8 cellular contexts compared by ENCODE assay signal in genomic region chr12:6965026-6965661, GRCh38. TPM values are rescaled to one million over a fixed set of nuclear protein-coding genes. Genes with fewer than 3 reads are reported as not detected.
DNase-seq lines count a peak whose midpoint lies in the region; ATAC-seq and TF ChIP-seq lines count a peak whose summit lies in the region.

No MANE protein-coding gene starts in this region.

- intact Hi-C loops in lower leg skin (cut with DNase I; ENCODE audit: low total_unique reads) = loop anchor here (10.0 kb wide), 1 partner anchor 90 kb away; the partner anchor contains the start of gene SPSB2

- peak; percentile 37 for ATAC-seq in HG03139 (IDR thresholded peaks at IDR 0.05; ENCODE audit: unreplicated experiment)

- TF ChIP-seq POLR2A in lower leg skin (IDR thresholded peaks at IDR 0.05) = no peak

- DNase-seq in GF-D8 (lab: John Stamatoyannopoulos, UW) (peak; percentile 60), NCI-H460 (ENCODE audit: extremely low read depth, low read depth) (peak; percentile 81), dedifferentiated amniotic fluid mesenchymal stem cell (ENCODE audit: extremely low spot score) (peak; percentile 72), lower leg skin (ENCODE audit: low spot score in 2 of 2) (peak; percentile 85 to 97), OCI-M2 (lab: John Stamatoyannopoulos, UW; ENCODE audit: unreplicated experiment) (no peak)
- DNase-seq in activated CD4-positive, alpha-beta T cell treated with anti-CD3 and anti-CD28 coated beads for 48 hours = peak; percentile 92
- peak; percentile 83 to 91 for DNase-seq in stimulated activated CD4-positive, alpha-beta T cell treated with anti-CD3 and anti-CD28 coated beads, Interleukin-4, amount 100 ng/mL, for 48 hours (ENCODE audit: low read depth in 2 of 2)

- no peak overlapping the region for H3K4me3 ChIP-seq in lower leg skin (ENCODE audit: low read depth, poor library complexity, severe bottlenecking)

- WGBS in lower leg skin, 2 donors = 14 to 22% methylated on average over 10 to 12 of the region's 12 CpGs

- TF ChIP-seq CTCF in lower leg skin (IDR thresholded peaks at IDR 0.05) = peak in 1 of 3 donors; percentile 94

RNA-seq across cellular contexts. Expression of gene PHB2, which starts 5.3 kb away (rescaled TPM):
- total RNA-seq in NCI-H460 (2014; rRNA removed; shearing (Covaris generic)) = 277 and 299 TPM in 2 replicates
- 511 and 519 TPM in 2 replicates for polyA plus RNA-seq in NCI-H460 (2014; cell fraction: nucleus; rRNA removed)
- total RNA-seq in lower leg skin = 100 to 1,000 TPM; 176 to 256 (median 221) TPM

RNA-seq across cellular contexts. Expression of gene EMG1, which starts 5.6 kb away (rescaled TPM):
- 47.5 and 52.5 TPM in 2 replicates for total RNA-seq in NCI-H460 (2014; rRNA removed; shearing (Covaris generic))
- polyA plus RNA-seq in NCI-H460 (2014; cell fraction: nucleus; rRNA removed) = 42.9 and 45.7 TPM in 2 replicates
- total RNA-seq in lower leg skin = 10 to 100 TPM; 31.7 to 43.1 (median 34.7) TPM

RNA-seq across cellular contexts. Expression of gene PTPN6, which starts 14.0 kb away (rescaled TPM):
- total RNA-seq in NCI-H460 (2014; rRNA removed; shearing (Covaris generic)) = 3.4 and 5.4 TPM in 2 replicates
- 13.1 and 13.4 TPM in 2 replicates for polyA plus RNA-seq in NCI-H460 (2014; cell fraction: nucleus; rRNA removed)
- total RNA-seq in lower leg skin = 10 to 100 TPM; 31.8 to 44.5 (median 34.4) TPM

RNA-seq across cellular contexts. Expression of gene C12orf57, which starts 21.3 kb away (rescaled TPM):
- 127 and 130 TPM in 2 replicates for total RNA-seq in NCI-H460 (2014; rRNA removed; shearing (Covaris generic))
- 226 and 244 TPM in 2 replicates for polyA plus RNA-seq in NCI-H460 (2014; cell fraction: nucleus; rRNA removed)
- total RNA-seq in lower leg skin = 100 to 1,000 TPM; 341 to 526 (median 418) TPM

RNA-seq across cellular contexts. Expression of gene RNU7-1, which starts 21.5 kb away (rescaled TPM):
- total RNA-seq in NCI-H460 (2014; rRNA removed; shearing (Covaris generic)) = not detected in 2 replicates
- polyA plus RNA-seq in NCI-H460 (2014; cell fraction: nucleus; rRNA removed) = not detected in 2 replicates
- not detected for total RNA-seq in lower leg skin
